Comparison of ENCODE assay signal across 9 cellular contexts in genomic region chr15:59741274-59741906, GRCh38. TPM values are rescaled to one million over a fixed set of nuclear protein-coding genes. Genes with fewer than 3 reads are reported as not detected.
DNase-seq lines count a peak whose midpoint lies in the region; ATAC-seq and TF ChIP-seq lines count a peak whose summit lies in the region.
"Had no signal": no experiment of that assay in that cellular context is flagged by ENCODE, and none has a peak within 500 bp of the region (broad histone marks: within the 10 kb centered on the region; RNA-seq: fewer than 3 reads in every experiment).

No MANE protein-coding gene starts in this region.

- H3K4me1 Mint-ChIP-seq in glutamatergic neuron (ENCODE audit: low read depth, unreplicated experiment) = no peaks in the 10 kb centered on the region

- H2BK15ac ChIP-seq in IMR-90 (ENCODE audit: low read depth, low read length) = no peak overlapping the region

- H3K9me3 Mint-ChIP-seq in glutamatergic neuron (ENCODE audit: unreplicated experiment) = peaks cover 4% of the 10 kb centered on the region

- H3K18ac ChIP-seq in IMR-90 (ENCODE audit: low read depth, low read length) = no peak overlapping the region

- H4K5ac ChIP-seq in IMR-90 (ENCODE audit: low read depth, low read length) = no peak overlapping the region

- H2AK5ac ChIP-seq in IMR-90 (ENCODE audit: low read depth, low read length) = no peak overlapping the region

- H3K36me3 Mint-ChIP-seq in glutamatergic neuron (ENCODE audit: unreplicated experiment) = peaks cover 8% of the 10 kb centered on the region

- H3K9me3 ChIP-seq in IMR-90 (ENCODE audit: control insufficient read depth, insufficient read depth, low read length) = 0 out of 2 replicates have a peak, but pooled peaks cover 1% of the 10 kb centered on the region
- H3K9me3 ChIP-seq in OCI-LY7 (ENCODE audit: low read length) = no peaks in the 10 kb centered on the region

- H3K27me3 Mint-ChIP-seq in glutamatergic neuron (ENCODE audit: unreplicated experiment) = peaks cover 6% of the 10 kb centered on the region

- H2BK5ac ChIP-seq in IMR-90 (ENCODE audit: low read depth, low read length, poor library complexity, severe bottlenecking) = no peak overlapping the region

- no TSS peak for BruUV-seq in IMR-90 (replicated peaks; lab: Mats Ljungman, UMichigan)
- BruUV-seq in OCI-LY7 (replicated peaks; lab: Mats Ljungman, UMichigan) = no TSS peak

- H3K4me2 ChIP-seq in IMR-90 (ENCODE audit: low read depth, low read length) = no peak overlapping the region
- no peak overlapping the region for H3K4me2 ChIP-seq in OCI-LY7 (ENCODE audit: low read length)

- no peak overlapping the region for H3K4ac ChIP-seq in IMR-90 (ENCODE audit: low read depth, low read length)

- H3K27ac ChIP-seq in IMR-90 (ENCODE audit: insufficient read depth, low read length) (no peak overlapping the region), OCI-LY7 (ENCODE audit: low read depth, low read length, poor library complexity, severe bottlenecking) (no peak overlapping the region)
- H3K27ac ChIP-seq: skin epidermis had no signal

- no peak overlapping the region for H2BK20ac ChIP-seq in IMR-90 (ENCODE audit: low read depth, low read length)

- H2AFZ ChIP-seq in IMR-90 (replicated peaks; ENCODE audit: low read length, poor library complexity) (no peak overlapping the region), OCI-LY7 (ENCODE audit: low read length) (no peak overlapping the region)

- H3K14ac ChIP-seq in IMR-90 (replicated peaks; ENCODE audit: low read depth, low read length) = no peak overlapping the region

- no peak for TF ChIP-seq RAD21 in IMR-90 (IDR thresholded peaks at IDR 0.05; ENCODE audit: low read length)

- peak; percentile 44 for DNase-seq in AG20443 (ENCODE audit: low spot score)
- DNase-seq in IMR-90 = no peak
- DNase-seq in OCI-LY7 (ENCODE audit: low spot score) = no peak
- peak; percentile 21 for DNase-seq in glutamatergic neuron
- DNase-seq in central memory CD4-positive, alpha-beta T cell = no peak

- H4K8ac ChIP-seq in IMR-90 (ENCODE audit: low read depth in 2 of 2, low read length in 2 of 2) = no peak overlapping the region

- dilution Hi-C loops in IMR-90 (cut with HindIII; ENCODE audit: low sequenced_read_pairs, unreplicated experiment) = no loop called here

- H2BK120ac ChIP-seq in IMR-90 (ENCODE audit: low read depth, low read length) = no peak overlapping the region

- no peak overlapping the region for H3K27ac Mint-ChIP-seq in glutamatergic neuron (ENCODE audit: unreplicated experiment)

- H4K91ac ChIP-seq in IMR-90 (ENCODE audit: insufficient read depth, low read depth, low read length) = no peak overlapping the region

- no peaks in the 10 kb centered on the region for H3K4me1 ChIP-seq in IMR-90 (ENCODE audit: control insufficient read depth, insufficient read depth, low read length)
- H3K4me1 ChIP-seq in OCI-LY7 (ENCODE audit: insufficient read depth, low read length, poor library complexity, severe bottlenecking) = no peaks in the 10 kb centered on the region

- no peak overlapping the region for H3K4me3 Mint-ChIP-seq in glutamatergic neuron (ENCODE audit: unreplicated experiment)

- intact Hi-C loops in IMR-90 (cut with micrococcal nuclease) (no loop called here), OCI-LY7 (cut with micrococcal nuclease; ENCODE audit: unreplicated experiment) (no loop called here)

- H3K56ac ChIP-seq in IMR-90 (ENCODE audit: extremely low read depth, insufficient read depth, low read length) = no peak overlapping the region

- H3K23ac ChIP-seq in IMR-90 (ENCODE audit: low read depth, low read length) = no peak overlapping the region

- no peak for TF ChIP-seq POLR2A in IMR-90 (IDR thresholded peaks at IDR 0.05; ENCODE audit: low read depth, low read length)

- H3K9me2 ChIP-seq in OCI-LY7 (ENCODE audit: insufficient read depth, low read length) = no peaks in the 10 kb centered on the region

- TF ChIP-seq CTCF in IMR-90 (conservative IDR thresholded peaks at IDR 0.05; ENCODE audit: low read depth, low read length) (no peak), OCI-LY7 (conservative IDR thresholded peaks at IDR 0.05; ENCODE audit: low read length) (peak; percentile 53), glutamatergic neuron (IDR thresholded peaks at IDR 0.05; ENCODE audit: partially characterized antibody, unreplicated experiment) (no peak)

- ATAC-seq in IMR-90 (ENCODE audit: low read depth) = peak; percentile 32; the same call in 1 of the 2 replicates
- no peak for ATAC-seq in HG02884 (IDR thresholded peaks at IDR 0.05; ENCODE audit: unreplicated experiment)
- no peak for ATAC-seq in HG02885 (IDR thresholded peaks at IDR 0.05; ENCODE audit: poor library complexity, unreplicated experiment)
- ATAC-seq in HG02938 (IDR thresholded peaks at IDR 0.05; ENCODE audit: unreplicated experiment) = no peak

- no peaks in the 10 kb centered on the region for H3K27me3 ChIP-seq in IMR-90 (ENCODE audit: control insufficient read depth, insufficient read depth, low read length)

- CTCF ChIA-PET in IMR-90 (lab: Yijun Ruan, JAX) (no interaction called here), OCI-LY7 (lab: Charles Lee; ENCODE audit: unreplicated experiment) (no interaction called here)

- H2AK9ac ChIP-seq in IMR-90 (replicated peaks; ENCODE audit: low read depth, low read length, poor library complexity) = no peak overlapping the region

- H3K4me3 ChIP-seq in IMR-90 (ENCODE audit: insufficient read depth, low read depth, low read length) (no peak overlapping the region), OCI-LY7 (ENCODE audit: low read depth, low read length, poor library complexity, severe bottlenecking) (no peak overlapping the region)
- H3K4me3 ChIP-seq: skin epidermis had no signal

- H4K20me1 ChIP-seq in IMR-90 (ENCODE audit: insufficient read depth, low read length) (no peaks in the 10 kb centered on the region), OCI-LY7 (ENCODE audit: insufficient read depth, low read length) (no peaks in the 10 kb centered on the region)

- H3K79me2 ChIP-seq in OCI-LY7 (ENCODE audit: insufficient read depth, low read depth, low read length) = no peaks in the 10 kb centered on the region

- H3K79me1 ChIP-seq in IMR-90 (ENCODE audit: low read depth in 1 of 2, low read length in 2 of 2) = no peaks in the 10 kb centered on the region

- no CpG with 5 or more reads among the region's 12 CpGs for WGBS in IMR-90 (ENCODE audit: extremely low coverage in 2 of 2, insufficient read length in 1 of 2), 2 experiments

- H3K9me1 ChIP-seq in IMR-90 (ENCODE audit: insufficient read depth, low read length) = no peaks in the 10 kb centered on the region

- no peak overlapping the region for H3K9ac ChIP-seq in IMR-90 (ENCODE audit: low read depth, low read length)

- in situ Hi-C loops in IMR-90 (cut with MboI; ENCODE audit: low sequenced_read_pairs) = no loop called here

- H3K36me3 ChIP-seq in IMR-90 (ENCODE audit: control insufficient read depth, insufficient read depth, low read length) = no peaks in the 10 kb centered on the region
- no peaks in the 10 kb centered on the region for H3K36me3 ChIP-seq in OCI-LY7 (ENCODE audit: insufficient read depth, low read length)

- POLR2A ChIA-PET in IMR-90 (lab: Charles Lee; ENCODE audit: unreplicated experiment) = no interaction called here
- POLR2A ChIA-PET in OCI-LY7 (lab: Charles Lee) = interaction anchor here (0.8 kb wide), 1 partner anchor 17 kb away, joined by 6 read pairs; no protein-coding TSS in a partner anchor

TF ChIP-seq in IMR-90, 13 proteins besides CTCF, POLR2A, EP300 and RAD21:
- TF ChIP-seq CHD1 (IDR thresholded peaks at IDR 0.05; ENCODE audit: low read depth, low read length) (no peak), RFX5 (IDR thresholded peaks at IDR 0.05; ENCODE audit: low read depth, low read length) (no peak), RCOR1 (IDR thresholded peaks at IDR 0.05; ENCODE audit: insufficient replicate concordance, low read length) (no peak), MXI1 (IDR thresholded peaks at IDR 0.05; ENCODE audit: borderline replicate concordance, low read depth, low read length) (no peak), MAFK (IDR thresholded peaks at IDR 0.05; ENCODE audit: low read depth, low read length) (no peak), CEBPB (IDR thresholded peaks at IDR 0.05; ENCODE audit: low read depth, low read length) (no peak), NFE2L2 (IDR thresholded peaks at IDR 0.05; ENCODE audit: low read depth, low read length) (no peak), SMC3 (IDR thresholded peaks at IDR 0.05; ENCODE audit: low read depth, low read length) (no peak), USF2 (IDR thresholded peaks at IDR 0.05; ENCODE audit: low read depth, low read length) (no peak), ELK1 (IDR thresholded peaks at IDR 0.05; ENCODE audit: borderline replicate concordance, low read depth, low read length) (no peak), FOS (IDR thresholded peaks at IDR 0.05; ENCODE audit: low read depth, low read length) (no peak), BHLHE40 (IDR thresholded peaks at IDR 0.05; ENCODE audit: low read depth, low read length) (no peak), MAZ (IDR thresholded peaks at IDR 0.05; ENCODE audit: borderline replicate concordance, low read depth, low read length) (no peak)

RNA-seq across cellular contexts. Expression of gene BNIP2, which starts 52.3 kb away (rescaled TPM):
- total RNA-seq in IMR-90 (2012; rRNA removed) (47.3 and 108 TPM in 2 replicates), OCI-LY7 (2022) (108 and 122 TPM in 2 replicates), glutamatergic neuron (ENCODE audit: unreplicated experiment) (70.2 TPM)
- polyA plus RNA-seq in IMR-90 (2012; rRNA removed) = 36.9 and 42.2 TPM in 2 replicates
- polyA plus RNA-seq in IMR-90 (2012; cell fraction: cytosol; rRNA removed) = 35.8 and 45.0 TPM in 2 replicates
- 18.1 and 25.5 TPM in 2 replicates for polyA plus RNA-seq in IMR-90 (2012; cell fraction: nucleus; rRNA removed; ENCODE audit: low replicate concordance)
- total RNA-seq in OCI-LY7 (2014; rRNA removed; shearing (Covaris generic)) = 65.3 and 107 TPM in 2 replicates

Comparison
In these comparisons a context has a peak if more than half of its experiments do, and no peak if none do; other contexts are left out.
1. DNase-seq: peak in AG20443 (single experiment) and glutamatergic neuron (single experiment); none in IMR-90 (single experiment), OCI-LY7 (single experiment) and central memory CD4-positive, alpha-beta T cell (single experiment).